8 cellular contexts compared by ENCODE assay signal in the genomic region with DNA sequence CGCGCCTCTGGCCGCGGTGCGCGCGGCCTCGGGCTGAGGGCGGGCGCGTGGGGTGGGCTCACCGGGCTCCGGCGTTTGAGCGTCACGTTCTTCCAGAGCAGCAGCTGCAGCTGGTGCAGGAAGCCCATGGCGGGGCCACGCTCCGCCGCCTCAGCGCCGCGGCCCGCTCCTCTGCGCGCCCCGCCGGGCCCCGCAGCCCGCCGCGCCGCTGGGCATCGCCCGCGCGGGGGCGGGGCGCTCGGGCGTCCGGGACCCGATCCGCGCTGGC. TPM values are rescaled to one million over a fixed set of nuclear protein-coding genes. Genes with fewer than 3 reads are reported as not detected.
DNase-seq lines count a peak whose midpoint lies in the region; ATAC-seq and TF ChIP-seq lines count a peak whose summit lies in the region.

TSS of gene ABCA2 (minus strand) at position 225 of the 268 bp plus-strand sequence. CDS start at position 128, 97 bp downstream.

- no peaks in the 10 kb centered on the region for H4K20me1 ChIP-seq in OCI-LY7 (ENCODE audit: insufficient read depth, low read length)

- H3K27me3 Mint-ChIP-seq in Caco-2 (ENCODE audit: insufficient read depth, unreplicated experiment) (no peaks in the 10 kb centered on the region), endothelial cell (ENCODE audit: unreplicated experiment) (peaks cover 13% of the 10 kb centered on the region), natural killer cell (ENCODE audit: low read depth in 2 of 2) (no peaks in the 10 kb centered on the region)

- H3K36me3 ChIP-seq in Caco-2 (ENCODE audit: control insufficient read depth, insufficient read depth, low read length) (no peaks in the 10 kb centered on the region), OCI-LY7 (ENCODE audit: insufficient read depth, low read length) (no peaks in the 10 kb centered on the region)

- no peaks in the 10 kb centered on the region for H3K4me1 Mint-ChIP-seq in Caco-2 (ENCODE audit: low read depth, unreplicated experiment)
- no peaks in the 10 kb centered on the region for H3K4me1 Mint-ChIP-seq in endothelial cell (ENCODE audit: unreplicated experiment)
- H3K4me1 Mint-ChIP-seq in natural killer cell = peaks cover 30 to 64% of the 10 kb centered on the region in 2 donors

- H3K4me3 Mint-ChIP-seq in Caco-2 (ENCODE audit: unreplicated experiment) (peak within 1 kb of the TSS; percentile 82), endothelial cell (ENCODE audit: unreplicated experiment) (peak within 1 kb of the TSS; percentile 78), natural killer cell (peak within 1 kb of the TSS; percentile 91)

- POLR2A ChIA-PET in Caco-2 (lab: Charles Lee) (no interaction called here), OCI-LY7 (lab: Charles Lee) (interaction anchor here (2.1 kb wide), 1 partner anchor 42 kb away, joined by 4 read pairs; no protein-coding TSS in a partner anchor)

- no peaks in the 10 kb centered on the region for H3K27me3 ChIP-seq in Caco-2 (replicated peaks; ENCODE audit: control insufficient read depth, insufficient read depth, low read length)

- no peak for ATAC-seq in natural killer cell
- no peak for ATAC-seq in GM21515 (IDR thresholded peaks at IDR 0.05; ENCODE audit: unreplicated experiment)
- no peak for ATAC-seq in GM19463 (IDR thresholded peaks at IDR 0.05; ENCODE audit: unreplicated experiment)

- no peaks in the 10 kb centered on the region for H3K9me3 Mint-ChIP-seq in Caco-2 (ENCODE audit: unreplicated experiment)
- no peaks in the 10 kb centered on the region for H3K9me3 Mint-ChIP-seq in endothelial cell (ENCODE audit: unreplicated experiment)
- H3K9me3 Mint-ChIP-seq in natural killer cell = no peaks in the 10 kb centered on the region

- no peaks in the 10 kb centered on the region for H3K9me3 ChIP-seq in Caco-2
- H3K9me3 ChIP-seq in OCI-LY7 (ENCODE audit: low read length) = no peaks in the 10 kb centered on the region

- peak within 1 kb of the TSS; percentile 75 for H3K4me3 ChIP-seq in Caco-2 (ENCODE audit: low read depth, low read length)
- peak within 1 kb of the TSS; percentile 65 for H3K4me3 ChIP-seq in OCI-LY7 (ENCODE audit: low read depth, low read length, poor library complexity, severe bottlenecking)

- CTCF ChIA-PET in Caco-2 (lab: Charles Lee) (interaction anchor here (3.6 kb wide), 1 partner anchor 41 kb away, joined by 42 read pairs; the partner anchor contains the start of gene SAPCD2), OCI-LY7 (lab: Charles Lee; ENCODE audit: unreplicated experiment) (no interaction called here)

- H3K27ac ChIP-seq in OCI-LY7 (ENCODE audit: low read depth, low read length, poor library complexity, severe bottlenecking) = peak within 1 kb of the TSS; percentile 8

- TF ChIP-seq CTCF in Caco-2 (IDR thresholded peaks at IDR 0.05; ENCODE audit: insufficient read depth in 1 of 2, low read depth in 1 of 2, low read length in 1 of 2, severe bottlenecking in 1 of 2, unreplicated experiment in 1 of 2) (no peak), OCI-LY7 (conservative IDR thresholded peaks at IDR 0.05; ENCODE audit: low read length) (no peak), endothelial cell (IDR thresholded peaks at IDR 0.05; ENCODE audit: unreplicated experiment) (no peak), natural killer cell (IDR thresholded peaks at IDR 0.05) (no peak)

- no peaks in the 10 kb centered on the region for H3K9me2 ChIP-seq in OCI-LY7 (ENCODE audit: insufficient read depth, low read length)

- peak within 1 kb of the TSS; percentile 84 for H3K4me2 ChIP-seq in OCI-LY7 (ENCODE audit: low read length)

- peaks cover 14% of the 10 kb centered on the region for H3K4me1 ChIP-seq in Caco-2
- peaks cover 46% of the 10 kb centered on the region for H3K4me1 ChIP-seq in OCI-LY7 (ENCODE audit: insufficient read depth, low read length, poor library complexity, severe bottlenecking)

- DNase-seq in Caco-2 = no peak
- DNase-seq in OCI-LY7 (ENCODE audit: low spot score) = peak; percentile 77
- no peak for DNase-seq in endothelial cell (ENCODE audit: low spot score)
- DNase-seq in natural killer cell = no peak
- no peak for DNase-seq in activated effector memory CD4-positive, alpha-beta T cell treated with Interleukin-2 at 50 U/mL for 16 hours
- DNase-seq in posterior cingulate gyrus = no peak

- H3K27ac Mint-ChIP-seq in Caco-2 (ENCODE audit: unreplicated experiment) (peak within 1 kb of the TSS; percentile 42), endothelial cell (ENCODE audit: unreplicated experiment) (no peak within 1 kb of the TSS), natural killer cell (peak within 1 kb of the TSS; percentile 88 to 91)

- BruUV-seq in Caco-2 (replicated peaks; lab: Mats Ljungman, UMichigan) (no TSS peak), OCI-LY7 (replicated peaks; lab: Mats Ljungman, UMichigan) (no TSS peak)

- H3K36me3 Mint-ChIP-seq in Caco-2 (ENCODE audit: insufficient read depth, unreplicated experiment) (peaks cover 5% of the 10 kb centered on the region), endothelial cell (ENCODE audit: low read depth, unreplicated experiment) (no peaks in the 10 kb centered on the region), natural killer cell (no peaks in the 10 kb centered on the region)

- no peaks in the 10 kb centered on the region for H3K79me2 ChIP-seq in OCI-LY7 (ENCODE audit: insufficient read depth, low read depth, low read length)

- intact Hi-C loops in Caco-2 (cut with micrococcal nuclease; ENCODE audit: unreplicated experiment) (loop anchor here (2.0 kb wide), 1 partner anchor 79 kb away; no protein-coding TSS in a partner anchor), OCI-LY7 (cut with micrococcal nuclease; ENCODE audit: unreplicated experiment) (loop anchor here (2.0 kb wide), 2 partner anchors 141 to 237 kb away; partner anchors contain the start of genes TMEM141 and TRAF2), natural killer cell (cut with micrococcal nuclease) (no loop called here), posterior cingulate gyrus (cut with DNase I) (loop anchor here (5.0 kb wide), 1 partner anchor 241 kb away; no protein-coding TSS in a partner anchor)

- H2AFZ ChIP-seq in OCI-LY7 (ENCODE audit: low read length) = peak within 1 kb of the TSS; percentile 80; the same call in 1 of the 2 replicates

RNA-seq across cellular contexts. Expression of gene ABCA2, which starts in this region (rescaled TPM):
- total RNA-seq in Caco-2 (2022) (22.6 and 27.3 TPM in 2 replicates), OCI-LY7 (2022) (8.3 and 10.6 TPM in 2 replicates), endothelial cell (ENCODE audit: unreplicated experiment) (2.1 TPM), natural killer cell (100 to 1,000 TPM; 356 to 416 (median 357) TPM)
- total RNA-seq in OCI-LY7 (2014; rRNA removed; shearing (Covaris generic)) = 2.4 and 4.1 TPM in 2 replicates

Comparison
In these comparisons a context has a peak if more than half of its experiments do, and no peak if none do; other contexts are left out.
1. RNA of gene ABCA2 (total RNA-seq): 356 to 416 TPM in natural killer cell; 22.6 to 27.3 TPM in Caco-2, 2.4 to 10.6 TPM in OCI-LY7 and 2.1 TPM in endothelial cell (single experiment); every median in the first group is over 10 times any median in the second.
2. Peak in every context shown above with its lines, with median percentiles within 50 percentile points of each other: H3K4me3 Mint-ChIP-seq.